In genomic region chr6:157282279-157282678, GRCh38 we compare ENCODE assay signal across 17 cellular contexts. TPM values are rescaled to one million over a fixed set of nuclear protein-coding genes. Genes with fewer than 3 reads are reported as not detected.
A peak's percentile ranks its signal among the peaks of the same experiment; 100 is the strongest.
DNase-seq lines count a peak whose midpoint lies in the region; ATAC-seq and TF ChIP-seq lines count a peak whose summit lies in the region.
"Had no signal": no experiment of that assay in that cellular context is flagged by ENCODE, and none has a peak within 500 bp of the region (broad histone marks: within the 10 kb centered on the region; RNA-seq: fewer than 3 reads in every experiment).

No MANE protein-coding gene starts in this region.

- H3K27me3 ChIP-seq in neural progenitor cell: peaks cover 6% of the 10 kb centered on the region
- H3K27me3 ChIP-seq: BLaER1 treated with 17β-estradiol and CSF1 and Interleukin-3, amounts not matched to agents 10 nM and 100 nM; Peyer's patch had no signal

- no peaks in the 10 kb centered on the region for H4K20me1 ChIP-seq in neural progenitor cell (ENCODE audit: low read depth)

- no peak overlapping the region for H3K4me2 ChIP-seq in neural progenitor cell
- H3K4me2 ChIP-seq: BLaER1 treated with 17β-estradiol and CSF1 and Interleukin-3, amounts not matched to agents 10 nM and 100 nM had no signal

- no peak overlapping the region for H2AFZ ChIP-seq in neural progenitor cell (replicated peaks)

- no peak for TF ChIP-seq CTCF in neural progenitor cell (IDR thresholded peaks at IDR 0.05)

- H3K27ac ChIP-seq in neural progenitor cell: no peak overlapping the region
- H3K27ac ChIP-seq: BLaER1 treated with 17β-estradiol and CSF1 and Interleukin-3, amounts not matched to agents 10 nM and 100 nM; Peyer's patch had no signal

- H3K4me3 ChIP-seq in neural progenitor cell: no peak overlapping the region
- H3K4me3 ChIP-seq: BLaER1 treated with 17β-estradiol and CSF1 and Interleukin-3, amounts not matched to agents 10 nM and 100 nM; GM12878; Peyer's patch had no signal

- H3K9me3 Mint-ChIP-seq in activated naive CD4-positive, alpha-beta T cell treated with anti-CD3 and anti-CD28 coated beads, Interleukin-2, amount 50 U/mL, for 72 hours: no peaks in the 10 kb centered on the region
- no peaks in the 10 kb centered on the region for H3K9me3 Mint-ChIP-seq in neural progenitor cell
- H3K9me3 Mint-ChIP-seq in T-cell: no peaks in the 10 kb centered on the region
- H3K9me3 Mint-ChIP-seq: CD4-positive, alpha-beta memory T cell had no signal

- no peaks in the 10 kb centered on the region for H3K36me3 ChIP-seq in neural progenitor cell
- H3K36me3 ChIP-seq: BLaER1 treated with 17β-estradiol and CSF1 and Interleukin-3, amounts not matched to agents 10 nM and 100 nM; Peyer's patch had no signal

- CTCF ChIA-PET in T-cell (lab: Charles Lee): no interaction called here

- peak overlapping the region in 1 of 2 donors; percentile 40 for H3K27ac Mint-ChIP-seq in activated naive CD4-positive, alpha-beta T cell treated with anti-CD3 and anti-CD28 coated beads, Interleukin-2, amount 50 U/mL, for 72 hours
- peak overlapping the region; percentile 50 for H3K27ac Mint-ChIP-seq in neural progenitor cell
- H3K27ac Mint-ChIP-seq in T-cell: no peak overlapping the region

- H3K4me1 ChIP-seq in neural progenitor cell: peaks cover 12% of the 10 kb centered on the region
- H3K4me1 ChIP-seq: Caco-2, Peyer's patch had no signal

- H3K4me3 Mint-ChIP-seq in neural progenitor cell (no peak overlapping the region), T-cell (no peak overlapping the region)
- H3K4me3 Mint-ChIP-seq: CD4-positive, alpha-beta memory T cell had no signal

- H3K9me3 ChIP-seq in neural progenitor cell (ENCODE audit: low read depth): no peaks in the 10 kb centered on the region
- H3K9me3 ChIP-seq: BLaER1 treated with 17β-estradiol and CSF1 and Interleukin-3, amounts not matched to agents 10 nM and 100 nM; Caco-2; Peyer's patch had no signal

- peak; percentile 34 for DNase-seq in activated CD4-positive, alpha-beta T cell treated with anti-CD3 and anti-CD28 coated beads for 48 hours
- no peak for DNase-seq in activated CD4-positive, alpha-beta T cell treated with anti-CD3 and anti-CD28 coated beads, Interleukin-2, amount 50 U/mL, for 1 hour
- no peak for DNase-seq in activated naive CD4-positive, alpha-beta T cell treated with anti-CD3 and anti-CD28 coated beads, Interleukin-2, amount 50 U/mL, for 72 hours (ENCODE audit: low spot score in 2 of 2)
- DNase-seq in activated naive CD4-positive, alpha-beta T cell treated with anti-CD3 and anti-CD28 coated beads, Interleukin-2, amount 50 U/mL, for 16 hours: no peak
- DNase-seq in neural progenitor cell (ENCODE audit: low spot score) (no peak), T-cell (no peak), amygdala (lab: John Stamatoyannopoulos, UW) (no peak)
- DNase-seq: CD4-positive, alpha-beta memory T cell; DMS 273 treated with DMSO at 0.1 percent for 48 hours; DND-41; Kasumi-1; NCI-H187; NCI-H446 had no signal

- H3K4me1 Mint-ChIP-seq in neural progenitor cell (peaks cover 17% of the 10 kb centered on the region), T-cell (no peaks in the 10 kb centered on the region)

- peak; percentile 18 to 61 for ATAC-seq in activated naive CD4-positive, alpha-beta T cell treated with anti-CD3 and anti-CD28 coated beads, Interleukin-2, amount 50 U/mL, for 72 hours
- no peak for ATAC-seq in T-cell (replicated peaks in 1 of 4)

- no peaks in the 10 kb centered on the region for H3K36me3 Mint-ChIP-seq in activated naive CD4-positive, alpha-beta T cell treated with anti-CD3 and anti-CD28 coated beads, Interleukin-2, amount 50 U/mL, for 72 hours
- no peaks in the 10 kb centered on the region for H3K36me3 Mint-ChIP-seq in neural progenitor cell
- H3K36me3 Mint-ChIP-seq in T-cell: no peaks in the 10 kb centered on the region
- H3K36me3 Mint-ChIP-seq: CD4-positive, alpha-beta memory T cell had no signal

- no peak overlapping the region for H3K9ac ChIP-seq in neural progenitor cell
- H3K9ac ChIP-seq: BLaER1 treated with 17β-estradiol and CSF1 and Interleukin-3, amounts not matched to agents 10 nM and 100 nM had no signal

- H3K27me3 Mint-ChIP-seq in neural progenitor cell (ENCODE audit: insufficient read depth, low read depth) (no peaks in the 10 kb centered on the region), T-cell (no peaks in the 10 kb centered on the region)
- H3K27me3 Mint-ChIP-seq: CD4-positive, alpha-beta memory T cell had no signal

- POLR2A ChIA-PET in T-cell (lab: Charles Lee): no interaction called here

- peaks cover 3% of the 10 kb centered on the region for H3F3A ChIP-seq in neural progenitor cell (ENCODE audit: low read depth)

- no peaks in the 10 kb centered on the region for H3K79me2 ChIP-seq in neural progenitor cell (ENCODE audit: low read depth)

RNA-seq across cellular contexts. Expression of gene TMEM242, which starts 41.0 kb away (rescaled TPM):
- 1 to 10 TPM; 4.8 to 8.4 TPM for total RNA-seq in activated naive CD4-positive, alpha-beta T cell treated with anti-CD3 and anti-CD28 coated beads, Interleukin-2, amount 50 U/mL, for 72 hours
- 8.8 and 9.9 TPM in 2 replicates for total RNA-seq in neural progenitor cell (ENCODE audit: low replicate concordance)
- 10 to 100 TPM; 10.3 to 17.9 (median 12.9) TPM for total RNA-seq in T-cell

Comparison
In these comparisons a context has a peak if more than half of its experiments do, and no peak if none do; other contexts are left out.
1. ATAC-seq: peak in activated naive CD4-positive, alpha-beta T cell treated with anti-CD3 and anti-CD28 coated beads, Interleukin-2, amount 50 U/mL, for 72 hours (2 of 2); none in T-cell (0 of 4).